In genomic region chr15:63372753-63373152, GRCh38 we compare ENCODE assay signal across 12 cellular contexts. TPM values are rescaled to one million over a fixed set of nuclear protein-coding genes. Genes with fewer than 3 reads are reported as not detected.
A peak's percentile ranks its signal among the peaks of the same experiment; 100 is the strongest.
DNase-seq lines count a peak whose midpoint lies in the region; ATAC-seq and TF ChIP-seq lines count a peak whose summit lies in the region.
"Had no signal": no experiment of that assay in that cellular context is flagged by ENCODE, and none has a peak within 500 bp of the region (broad histone marks: within the 10 kb centered on the region; RNA-seq: fewer than 3 reads in every experiment).

No MANE protein-coding gene starts in this region.

- intact Hi-C loops in sigmoid colon (cut with DNase I) (no loop called here), posterior vena cava (cut with DNase I) (no loop called here)

- 80 to 88% methylated on average over 5 of the region's 5 CpGs for WGBS in esophagus, 2 donors
- WGBS in sigmoid colon, 2 donors, result 90 to 95% methylated on average over 5 of the region's 5 CpGs

- H3K27me3 ChIP-seq in BLaER1 treated with 17β-estradiol and CSF1 and Interleukin-3, amounts not matched to agents 10 nM and 100 nM, result no peaks in the 10 kb centered on the region
- H3K27me3 ChIP-seq in RWPE2 (ENCODE audit: insufficient read depth, poor library complexity, severe bottlenecking), result no peaks in the 10 kb centered on the region
- H3K27me3 ChIP-seq in esophagus (ENCODE audit: control insufficient read depth in 1 of 2, insufficient read depth in 2 of 2, low read length in 2 of 2), result no peaks in the 10 kb centered on the region
- H3K27me3 ChIP-seq in sigmoid colon, result peaks cover 0 to 6% (median 0%) of the 10 kb centered on the region in 3 donors
- H3K27me3 ChIP-seq: ovary had no signal

- H3K4me1 ChIP-seq in BLaER1 treated with 17β-estradiol and CSF1 and Interleukin-3, amounts not matched to agents 10 nM and 100 nM, result peaks cover 0 to 65% (median 29%) of the 10 kb centered on the region in 10 experiments; a peak in 16 of 20 replicates
- H3K4me1 ChIP-seq in RWPE2 (ENCODE audit: insufficient read depth, poor library complexity, severe bottlenecking), result peaks cover 46% of the 10 kb centered on the region
- H3K4me1 ChIP-seq in esophagus (ENCODE audit: control insufficient read depth in 2 of 2, insufficient read depth in 2 of 2, low read length in 1 of 2), result peaks cover 4 to 36% of the 10 kb centered on the region in 2 donors
- H3K4me1 ChIP-seq in sigmoid colon, result peaks cover 0 to 32% (median 26%) of the 10 kb centered on the region in 4 donors

- no peak for TF ChIP-seq EP300 in sigmoid colon (IDR thresholded peaks at IDR 0.05)

- TF ChIP-seq POLR2A in sigmoid colon (IDR thresholded peaks at IDR 0.05), result no peak

- no peaks in the 10 kb centered on the region for H4K20me1 ChIP-seq in BLaER1 treated with 17β-estradiol and CSF1 and Interleukin-3, amounts not matched to agents 10 nM and 100 nM

- DNase-seq in RWPE2 (ENCODE audit: low spot score) (peak; percentile 55), sigmoid colon (peak; percentile 46), amniotic stem cell (lab: John Stamatoyannopoulos, UW) (no peak), 8988T (no peak), posterior vena cava (ENCODE audit: low spot score) (no peak)
- DNase-seq: activated CD4-positive, CD25-positive, alpha-beta regulatory T cell; CD4-positive, CD25-positive, alpha-beta regulatory T cell; NCI-H2107; ovary had no signal

- no peaks in the 10 kb centered on the region for H3K36me3 ChIP-seq in BLaER1 treated with 17β-estradiol and CSF1 and Interleukin-3, amounts not matched to agents 10 nM and 100 nM
- H3K36me3 ChIP-seq in RWPE2 (ENCODE audit: low read depth) (peaks cover 9% of the 10 kb centered on the region; the same call in 1 of the 2 replicates), esophagus (ENCODE audit: control insufficient read depth in 2 of 2, insufficient read depth in 2 of 2, low read length in 1 of 2) (peaks cover 0 to 6% of the 10 kb centered on the region in 2 donors), sigmoid colon (no peaks in the 10 kb centered on the region)
- H3K36me3 ChIP-seq: ovary had no signal

- no peaks in the 10 kb centered on the region for H3K9me3 ChIP-seq in BLaER1 treated with 17β-estradiol and CSF1 and Interleukin-3, amounts not matched to agents 10 nM and 100 nM (replicated peaks in 1 of 11)
- no peaks in the 10 kb centered on the region for H3K9me3 ChIP-seq in RWPE2 (ENCODE audit: severe bottlenecking)
- H3K9me3 ChIP-seq in esophagus (ENCODE audit: control insufficient read depth in 2 of 2, insufficient read depth in 1 of 2, low read depth in 1 of 2, low read length in 1 of 2), result no peaks in the 10 kb centered on the region
- no peaks in the 10 kb centered on the region for H3K9me3 ChIP-seq in sigmoid colon
- H3K9me3 ChIP-seq: ovary had no signal

- no peak overlapping the region for H3K9ac ChIP-seq in BLaER1 treated with 17β-estradiol and CSF1 and Interleukin-3, amounts not matched to agents 10 nM and 100 nM

- no peak overlapping the region for H3K4me3 ChIP-seq in BLaER1 treated with 17β-estradiol and CSF1 and Interleukin-3, amounts not matched to agents 10 nM and 100 nM
- H3K4me3 ChIP-seq in RWPE2 (ENCODE audit: severe bottlenecking), result no peak overlapping the region
- no peak overlapping the region for H3K4me3 ChIP-seq in esophagus (ENCODE audit: low read depth in 1 of 2, low read length in 2 of 2)
- H3K4me3 ChIP-seq in sigmoid colon, result no peak overlapping the region
- H3K4me3 ChIP-seq: ovary had no signal

- TF ChIP-seq CTCF in RWPE2 (IDR thresholded peaks at IDR 0.05; ENCODE audit: poor library complexity, severe bottlenecking) (no peak), sigmoid colon (IDR thresholded peaks at IDR 0.05) (no peak)

- no peak for ATAC-seq in RWPE2 (ENCODE audit: low read depth)
- no peak for ATAC-seq in GM19324 (IDR thresholded peaks at IDR 0.05; ENCODE audit: low FRiP score, unreplicated experiment)

- H3K4me2 ChIP-seq in BLaER1 treated with 17β-estradiol and CSF1 and Interleukin-3, amounts not matched to agents 10 nM and 100 nM, result peak overlapping the region in 10 of 11 experiments; percentile 4 to 86 (median 54); a peak in 14 of 22 replicates

- H3K27ac ChIP-seq in BLaER1 treated with 17β-estradiol and CSF1 and Interleukin-3, amounts not matched to agents 10 nM and 100 nM, result peak overlapping the region in 3 of 11 experiments; percentile 37 to 55 (median 50); a peak in 4 of 22 replicates
- H3K27ac ChIP-seq in RWPE2 (ENCODE audit: poor library complexity, severe bottlenecking) (peak overlapping the region; percentile 81), esophagus (ENCODE audit: low read depth in 2 of 2, low read length in 1 of 2) (peak overlapping the region; percentile 92 to 94), sigmoid colon (peak overlapping the region in 2 of 4 donors; percentile 7 to 73)
- H3K27ac ChIP-seq: ovary had no signal

RNA-seq across cellular contexts. Expression of gene CA12, which starts 8.9 kb away (rescaled TPM):
- 10 to 100 TPM; 32.2 to 35.0 TPM for polyA plus RNA-seq in esophagus
- 1 to 10 TPM in 2 of 4 donors, under 1 TPM in 2; 0.14 to 2.2 (median 1.3) TPM for total RNA-seq in sigmoid colon
- polyA plus RNA-seq in sigmoid colon, result 10 to 100 TPM; 21.0 to 76.2 (median 29.4) TPM
- 10 to 100 TPM; 36.7 to 48.3 TPM for total RNA-seq in posterior vena cava
- total RNA-seq: CD4-positive, CD25-positive, alpha-beta regulatory T cell had no signal
- polyA plus RNA-seq: CD4-positive, CD25-positive, alpha-beta regulatory T cell had no signal

Comparison
In these comparisons a context has a peak if more than half of its experiments do, and no peak if none do; other contexts are left out.
1. DNase-seq: peak in RWPE2 (single experiment) and sigmoid colon (single experiment); none in amniotic stem cell (single experiment), 8988T (single experiment) and posterior vena cava (single experiment).
2. RNA of gene CA12, which starts 8.9 kb away (total RNA-seq): 36.7 to 48.3 TPM in posterior vena cava; 0.14 to 2.2 TPM in sigmoid colon; every median in the first group is over 10 times any median in the second.